Comparison of ENCODE assay signal across 15 cellular contexts in the genomic region with DNA sequence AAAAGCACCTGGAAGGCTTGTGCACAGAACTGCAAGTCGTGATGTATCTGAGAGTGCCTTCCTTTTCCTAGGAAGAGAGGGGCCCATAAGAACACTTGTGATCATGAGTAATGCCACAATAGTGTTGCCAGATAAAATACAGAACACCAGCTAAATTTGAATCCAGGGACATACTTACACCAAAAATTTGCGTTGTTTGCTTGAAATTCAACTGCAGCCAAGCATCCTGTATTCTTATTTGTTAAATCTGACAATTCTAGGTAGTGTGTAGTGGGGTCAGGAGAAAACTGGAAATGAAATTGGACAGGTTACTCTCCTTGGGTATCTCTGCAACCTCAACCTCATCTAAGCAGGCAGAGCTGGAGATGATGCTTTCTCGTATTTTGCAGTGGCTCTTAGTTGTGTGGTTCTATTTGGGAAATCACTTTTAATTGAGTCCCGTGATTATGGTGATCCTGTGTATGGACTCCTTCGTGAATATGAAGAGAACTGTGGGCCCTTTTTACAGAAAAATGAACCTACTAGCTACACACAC. TPM values are rescaled to one million over a fixed set of nuclear protein-coding genes. Genes with fewer than 3 reads are reported as not detected.
DNase-seq lines count a peak whose midpoint lies in the region; ATAC-seq and TF ChIP-seq lines count a peak whose summit lies in the region.
"Had no signal": no experiment of that assay in that cellular context is flagged by ENCODE, and none has a peak within 500 bp of the region (broad histone marks: within the 10 kb centered on the region; RNA-seq: fewer than 3 reads in every experiment).

No MANE protein-coding gene starts in this region.

- ATAC-seq in effector memory CD8-positive, alpha-beta T cell (replicated peaks) = no peak
- ATAC-seq in gastroesophageal sphincter (no peak), GM19467 (IDR thresholded peaks at IDR 0.05; ENCODE audit: unreplicated experiment) (no peak)
- ATAC-seq: gastrocnemius medialis had no signal

- H3K27ac ChIP-seq in left ventricle myocardium inferior (replicated peaks) (no peak overlapping the region), VCaP (peak overlapping the region; percentile 75), gastroesophageal sphincter (no peak overlapping the region)
- H3K27ac ChIP-seq: gastrocnemius medialis, neural progenitor cell had no signal

- no peak for TF ChIP-seq EP300 in gastroesophageal sphincter (IDR thresholded peaks at IDR 0.05)

- peaks cover 51% of the 10 kb centered on the region for H3K4me1 ChIP-seq in left ventricle myocardium inferior
- H3K4me1 ChIP-seq in gastroesophageal sphincter = peaks cover under 1 to 34% (median 7%) of the 10 kb centered on the region in 3 donors
- H3K4me1 ChIP-seq: upper lobe of right lung had no signal

- H3K36me3 Mint-ChIP-seq in effector memory CD8-positive, alpha-beta T cell (ENCODE audit: insufficient read depth) = peaks cover 19% of the 10 kb centered on the region

- 36 to 49% methylated on average over 4 to 5 of the region's 5 CpGs for WGBS in gastroesophageal sphincter (ENCODE audit: low coverage in 1 of 2), 2 donors

- TF ChIP-seq CTCF in left ventricle myocardium inferior (IDR thresholded peaks at IDR 0.05; ENCODE audit: borderline replicate concordance) (peak; percentile 5), VCaP (conservative IDR thresholded peaks at IDR 0.05) (no peak; the same call in none of the 2 replicates), gastroesophageal sphincter (IDR thresholded peaks at IDR 0.05) (no peak)

- DNase-seq in left ventricle myocardium inferior = no peak
- DNase-seq in cardiac septum (ENCODE audit: low spot score) = no peak
- no peak for DNase-seq in effector memory CD8-positive, alpha-beta T cell
- no peak for DNase-seq in dedifferentiated amniotic fluid mesenchymal stem cell (ENCODE audit: extremely low spot score)
- no peak for DNase-seq in NCI-H524 (lab: John Stamatoyannopoulos, UW)
- DNase-seq: NCI-H1048, NCI-H2107 had no signal

- H3K9me3 ChIP-seq in left ventricle myocardium inferior (replicated peaks) = no peaks in the 10 kb centered on the region
- H3K9me3 ChIP-seq in gastroesophageal sphincter = no peaks in the 10 kb centered on the region
- H3K9me3 ChIP-seq: gastrocnemius medialis, upper lobe of right lung had no signal

- no peak for TF ChIP-seq POLR2A in gastroesophageal sphincter (IDR thresholded peaks at IDR 0.05)

- H3K4me3 ChIP-seq in left ventricle myocardium inferior (no peak overlapping the region), gastroesophageal sphincter (no peak overlapping the region)
- H3K4me3 ChIP-seq: gastrocnemius medialis, lung, upper lobe of right lung had no signal

- intact Hi-C loops in left ventricle myocardium inferior (cut with micrococcal nuclease) (loop anchor here (2.0 kb wide), 1 partner anchor 121 kb away; a partner anchor contains a TSS), cardiac septum (cut with DNase I) (loop anchor here (1.0 kb wide), 1 partner anchor 128 kb away; no protein-coding TSS in a partner anchor)

- H3K4me1 Mint-ChIP-seq in effector memory CD8-positive, alpha-beta T cell (ENCODE audit: low read depth in 2 of 2) = peaks cover 22 to 25% of the 10 kb centered on the region in 2 donors

- H3K27ac Mint-ChIP-seq in effector memory CD8-positive, alpha-beta T cell = peak overlapping the region; percentile 83 to 89
- H3K27ac Mint-ChIP-seq: GM23338, neural progenitor cell had no signal

- no peaks in the 10 kb centered on the region for H3K9me3 Mint-ChIP-seq in effector memory CD8-positive, alpha-beta T cell
- H3K9me3 Mint-ChIP-seq: GM23338, neural progenitor cell had no signal

- H3K36me3 ChIP-seq in left ventricle myocardium inferior = peaks cover 12% of the 10 kb centered on the region
- peaks cover 0 to 13% of the 10 kb centered on the region in 2 donors for H3K36me3 ChIP-seq in gastroesophageal sphincter
- H3K36me3 ChIP-seq: neural progenitor cell had no signal

- H3K4me3 Mint-ChIP-seq in effector memory CD8-positive, alpha-beta T cell = peak overlapping the region; percentile 30 to 38
- H3K4me3 Mint-ChIP-seq: neural progenitor cell had no signal

- H3K27me3 ChIP-seq in left ventricle myocardium inferior (ENCODE audit: low read depth) (no peaks in the 10 kb centered on the region), gastroesophageal sphincter (no peaks in the 10 kb centered on the region)
- H3K27me3 ChIP-seq: gastrocnemius medialis, upper lobe of right lung had no signal

- H3K27me3 Mint-ChIP-seq in effector memory CD8-positive, alpha-beta T cell = no peaks in the 10 kb centered on the region

RNA-seq across cellular contexts. Expression of a gene that starts 12.0 kb away (rescaled TPM):
- total RNA-seq in left ventricle myocardium inferior (53.4 TPM), cardiac septum (73.8 TPM), gastroesophageal sphincter (10 to 100 TPM; 17.9 to 35.6 (median 19.5) TPM)

RNA-seq across cellular contexts. Expression of a gene that starts 17.9 kb away (rescaled TPM):
- total RNA-seq in left ventricle myocardium inferior = 66.9 TPM
- total RNA-seq in cardiac septum = 68.3 TPM
- total RNA-seq in gastroesophageal sphincter = 100 to 1,000 TPM; 159 to 268 (median 176) TPM
